9 cellular contexts compared by ENCODE assay signal in genomic region chr1:154941332-154941995, GRCh38. TPM values are rescaled to one million over a fixed set of nuclear protein-coding genes. Genes with fewer than 3 reads are reported as not detected.
A peak's percentile ranks its signal among the peaks of the same experiment; 100 is the strongest.
DNase-seq lines count a peak whose midpoint lies in the region; ATAC-seq, FAIRE-seq and TF ChIP-seq lines count a peak whose summit lies in the region.
"Had no signal": no experiment of that assay in that cellular context is flagged by ENCODE, and none has a peak within 500 bp of the region (broad histone marks: within the 10 kb centered on the region; RNA-seq: fewer than 3 reads in every experiment).

No MANE protein-coding gene starts in this region.

- 0 out of 2 replicates have a peak overlapping the region, but pooled peaks have one; percentile 28 for H3K9ac ChIP-seq in HepG2 (ENCODE audit: insufficient read depth, low read depth, low read length)

- no peak for ATAC-seq in activated naive CD4-positive, alpha-beta T cell treated with anti-CD3 and anti-CD28 coated beads, Interleukin-2, amount 50 U/mL, for 72 hours
- ATAC-seq in HepG2 = peak; percentile 68
- ATAC-seq in HG03175 (IDR thresholded peaks at IDR 0.05; ENCODE audit: unreplicated experiment) = no peak
- no peak for ATAC-seq in HG03432 (IDR thresholded peaks at IDR 0.05; ENCODE audit: unreplicated experiment)
- no peak for ATAC-seq in left lung

- TF ChIP-seq POLR2A in HepG2 (IDR thresholded peaks at IDR 0.05; ENCODE audit: insufficient read depth in 1 of 2, low read depth in 2 of 2, low read length in 2 of 2) = no peak

- POLR2A ChIA-PET in A673 (lab: Charles Lee; ENCODE audit: low non-redundant PET) = no interaction called here
- POLR2A ChIA-PET in HepG2 (lab: Yijun Ruan, JAX) = interaction anchor here (1.2 to 2.7 kb wide), 4 partner anchors 10 to 32 kb away, joined by 3 to 14 read pairs (median 4); partner anchors contain the start of genes CKS1B, PBXIP1 and PYGO2

- no peaks in the 10 kb centered on the region for H4K20me1 ChIP-seq in HepG2 (ENCODE audit: insufficient read depth, low read length)

- H3K9me3 ChIP-seq in A673 (ENCODE audit: low read depth, low read length, poor library complexity, severe bottlenecking) (no peaks in the 10 kb centered on the region), HepG2 (ENCODE audit: low read length) (no peaks in the 10 kb centered on the region), left lung (no peaks in the 10 kb centered on the region)

- in situ Hi-C loops in HepG2 (cut with HindIII; ENCODE audit: extremely low pct_ligation_motif_present, low pct_unique_long_range_greater_than_20kb) = no loop called here

- H3K27ac Mint-ChIP-seq in activated naive CD4-positive, alpha-beta T cell treated with anti-CD3 and anti-CD28 coated beads, Interleukin-2, amount 50 U/mL, for 72 hours = peak overlapping the region; percentile 82 to 85

- DNase-seq in A673 (ENCODE audit: low spot score) (no peak), GM06990 (ENCODE audit: extremely low read depth, insufficient read length) (peak; percentile 43), HepG2 (ENCODE audit: low spot score) (peak; percentile 81), left lung (no peak)
- DNase-seq in activated naive CD4-positive, alpha-beta T cell treated with anti-CD3 and anti-CD28 coated beads, Interleukin-2, amount 50 U/mL, for 72 hours (ENCODE audit: low spot score in 2 of 2) = no peak
- DNase-seq in stimulated activated naive CD4-positive, alpha-beta T cell (lab: John Stamatoyannopoulos, UW) = no peak

- H3K36me3 ChIP-seq in A673 (ENCODE audit: insufficient read depth, low read length, poor library complexity, severe bottlenecking) = no peaks in the 10 kb centered on the region
- H3K36me3 ChIP-seq in GM06990 (ENCODE audit: control insufficient read depth, insufficient read depth, low read length) = peaks cover 8% of the 10 kb centered on the region
- no peaks in the 10 kb centered on the region; a peak in 1 of 5 replicates for H3K36me3 ChIP-seq in HepG2 (replicated peaks in 1 of 2; ENCODE audit: control insufficient read depth in 1 of 2, insufficient read depth in 2 of 2, low read length in 2 of 2)
- peaks cover 0 to 21% of the 10 kb centered on the region in 2 donors for H3K36me3 ChIP-seq in left lung

- H3K27ac ChIP-seq in A673 (ENCODE audit: low read depth, low read length, poor library complexity, severe bottlenecking) (peak overlapping the region; percentile 62), HepG2 (ENCODE audit: extremely low read length, insufficient read depth, low read length) (peak overlapping the region; percentile 50), left lung (peak overlapping the region in 1 of 2 donors; percentile 66)

- H3K27me3 ChIP-seq in A673 (replicated peaks; ENCODE audit: insufficient read depth, low read depth, low read length, poor library complexity) (no peaks in the 10 kb centered on the region), GM06990 (replicated peaks; ENCODE audit: control insufficient read depth, insufficient read depth, low read length) (no peaks in the 10 kb centered on the region), HepG2 (ENCODE audit: control insufficient read depth in 1 of 2, insufficient read depth in 2 of 2, low read length in 2 of 2) (no peaks in the 10 kb centered on the region), left lung (no peaks in the 10 kb centered on the region)

- WGBS in HepG2 (ENCODE audit: low lambda C conversion rate) = 37% methylated on average over 3 of the region's 5 CpGs

- peak; percentile 84 for FAIRE-seq in HepG2 (lab: Jason Lieb, UNC)
- FAIRE-seq: H54 had no signal

- H2AFZ ChIP-seq in HepG2 (ENCODE audit: low read length) = no peak overlapping the region

- peak overlapping the region; percentile 41 for H3K4me2 ChIP-seq in HepG2 (ENCODE audit: low read depth, low read length)

- TF ChIP-seq EP300 in HepG2 (IDR thresholded peaks at IDR 0.05; ENCODE audit: low read depth in 2 of 2, low read length in 2 of 2) = no peak
- no peak for TF ChIP-seq EP300 in HepG2 (CRISPR knock-in tag; IDR thresholded peaks at IDR 0.05; ENCODE audit: borderline replicate concordance)

- H3K36me3 Mint-ChIP-seq in activated naive CD4-positive, alpha-beta T cell treated with anti-CD3 and anti-CD28 coated beads, Interleukin-2, amount 50 U/mL, for 72 hours = peaks cover 3% of the 10 kb centered on the region in 2 donors

- no peaks in the 10 kb centered on the region for H3K9me3 Mint-ChIP-seq in activated naive CD4-positive, alpha-beta T cell treated with anti-CD3 and anti-CD28 coated beads, Interleukin-2, amount 50 U/mL, for 72 hours

- CTCF ChIA-PET in A673 (lab: Charles Lee) (interaction anchor here (0.7 kb wide), 1 partner anchor 14 kb away, joined by 3 read pairs; no protein-coding TSS in a partner anchor), HepG2 (lab: Yijun Ruan, JAX; ENCODE audit: low intra/inter-chr PET ratio, low total read pairs) (no interaction called here)

- peaks cover 46% of the 10 kb centered on the region for H3K4me1 ChIP-seq in A673 (ENCODE audit: insufficient read depth, low read length, poor library complexity, severe bottlenecking)
- peaks cover 88% of the 10 kb centered on the region for H3K4me1 ChIP-seq in HepG2 (ENCODE audit: insufficient read depth, low read length)
- H3K4me1 ChIP-seq in left lung = peaks cover 12 to 44% of the 10 kb centered on the region in 2 donors

- no peaks in the 10 kb centered on the region for H3K79me2 ChIP-seq in HepG2 (ENCODE audit: insufficient read depth, low read length)

- TF ChIP-seq CTCF in A673 (conservative IDR thresholded peaks at IDR 0.05; ENCODE audit: low read depth, low read length) (no peak), GM06990 (IDR thresholded peaks at IDR 0.05; ENCODE audit: insufficient read depth, low read length, poor library complexity, severe bottlenecking) (no peak), HepG2 (CRISPR knock-in tag; IDR thresholded peaks at IDR 0.05) (no peak), left lung (IDR thresholded peaks at IDR 0.05) (no peak)

- intact Hi-C loops in A673 (cut with micrococcal nuclease; ENCODE audit: unreplicated experiment) (no loop called here), HepG2 (cut with micrococcal nuclease; ENCODE audit: unreplicated experiment) (no loop called here), left lung (cut with DNase I) (no loop called here)

- BruUV-seq in A673 (replicated peaks; lab: Mats Ljungman, UMichigan) = no TSS peak
- no TSS peak for BruUV-seq in HepG2 (replicated peaks; lab: Mats Ljungman, UMichigan)

- H3K4me3 ChIP-seq in A673 (ENCODE audit: low read depth, low read length, poor library complexity, severe bottlenecking) (no peak overlapping the region), GM06990 (replicated peaks; ENCODE audit: low read depth, low read length) (peak overlapping the region; percentile 71), HepG2 (replicated peaks in 1 of 3; ENCODE audit: insufficient read depth in 1 of 3, low read depth in 2 of 3, low read length in 3 of 3) (no peak overlapping the region; a peak in 1 of 6 replicates), left lung (no peak overlapping the region)

- no peak for TF ChIP-seq RAD21 in HepG2 (CRISPR knock-in tag; IDR thresholded peaks at IDR 0.05)

RNA-seq across cellular contexts. Expression of gene PMVK, which starts 4.9 kb away (rescaled TPM):
- total RNA-seq in A673 (2021) (30.8 and 34.4 TPM in 2 replicates), HepG2 (2016; rRNA removed; fragmentation: Illumina TruSeq; extraction: Trizol) (3.9 and 7.5 TPM in 2 replicates), left lung (10 to 100 TPM; 39.6 to 44.3 TPM)
- total RNA-seq in activated naive CD4-positive, alpha-beta T cell treated with anti-CD3 and anti-CD28 coated beads, Interleukin-2, amount 50 U/mL, for 72 hours = 10 to 100 TPM; 12.2 to 34.2 TPM
- total RNA-seq in HepG2 (2016; cell fraction: cytosol; rRNA removed; fragmentation: Illumina TruSeq; extraction: Trizol; ENCODE audit: low read depth) = 2.0 TPM in 2 replicates
- total RNA-seq in HepG2 (2016; cell fraction: insoluble cytoplasmic fraction; rRNA removed; fragmentation: Illumina TruSeq; extraction: Trizol) = 4.1 and 6.4 TPM in 2 replicates
- 4.3 and 4.8 TPM in 2 replicates for total RNA-seq in HepG2 (2016; cell fraction: membrane; rRNA removed; fragmentation: Illumina TruSeq; extraction: Trizol)
- 3.2 and 3.7 TPM in 2 replicates for total RNA-seq in HepG2 (2016; cell fraction: nucleus; rRNA removed; fragmentation: Illumina TruSeq; extraction: Trizol)
- 12.6 and 17.4 TPM in 2 replicates for polyA plus RNA-seq in HepG2 (2011; rRNA removed)
- polyA plus RNA-seq in HepG2 (2011; cell fraction: cytosol; rRNA removed) = 19.0 and 20.6 TPM in 2 replicates
- polyA plus RNA-seq in HepG2 (2011; cell fraction: nucleus; rRNA removed) = 3.9 and 6.7 TPM in 2 replicates
- polyA plus RNA-seq in HepG2 (2012) = 15.0 and 16.3 TPM in 2 replicates
- 8.8 and 9.3 TPM in 2 replicates for polyA plus RNA-seq in HepG2 (2016; cell fraction: cytosol; fragmentation: Illumina TruSeq; extraction: Trizol; ENCODE audit: low read depth)
- polyA plus RNA-seq in HepG2 (2016; cell fraction: insoluble cytoplasmic fraction; fragmentation: Illumina TruSeq; extraction: Trizol; ENCODE audit: low read depth) = 20.0 and 21.9 TPM in 2 replicates
- 12.0 and 14.8 TPM in 2 replicates for polyA plus RNA-seq in HepG2 (2016; cell fraction: membrane; fragmentation: Illumina TruSeq; extraction: Trizol; ENCODE audit: low read depth)
- 10.8 and 11.8 TPM in 2 replicates for polyA plus RNA-seq in HepG2 (2016; cell fraction: nucleus; fragmentation: Illumina TruSeq; extraction: Trizol; ENCODE audit: insufficient read depth, low read depth)
- polyA minus RNA-seq in HepG2 (2011; rRNA and poly(A)+ RNA removed; ENCODE audit: low replicate concordance) = 8.2 and 17.7 TPM in 2 replicates
- 4.5 and 7.3 TPM in 2 replicates for polyA minus RNA-seq in HepG2 (2011; cell fraction: cytosol; rRNA and poly(A)+ RNA removed)
- 2.1 and 4.5 TPM in 2 replicates for polyA minus RNA-seq in HepG2 (2011; cell fraction: nucleus; rRNA and poly(A)+ RNA removed)

RNA-seq across cellular contexts. Expression of gene PBXIP1, which starts 14.4 kb away (rescaled TPM):
- 12.7 and 20.8 TPM in 2 replicates for total RNA-seq in A673 (2021)
- 10 to 100 TPM; 40.9 to 41.1 TPM for total RNA-seq in activated naive CD4-positive, alpha-beta T cell treated with anti-CD3 and anti-CD28 coated beads, Interleukin-2, amount 50 U/mL, for 72 hours
- total RNA-seq in HepG2 (2016; rRNA removed; fragmentation: Illumina TruSeq; extraction: Trizol) = 7.3 and 16.3 TPM in 2 replicates
- 2.0 and 2.1 TPM in 2 replicates for total RNA-seq in HepG2 (2016; cell fraction: cytosol; rRNA removed; fragmentation: Illumina TruSeq; extraction: Trizol; ENCODE audit: low read depth)
- 5.9 and 16.8 TPM in 2 replicates for total RNA-seq in HepG2 (2016; cell fraction: insoluble cytoplasmic fraction; rRNA removed; fragmentation: Illumina TruSeq; extraction: Trizol)
- 2.1 and 2.2 TPM in 2 replicates for total RNA-seq in HepG2 (2016; cell fraction: membrane; rRNA removed; fragmentation: Illumina TruSeq; extraction: Trizol)
- total RNA-seq in HepG2 (2016; cell fraction: nucleus; rRNA removed; fragmentation: Illumina TruSeq; extraction: Trizol) = 16.4 and 17.3 TPM in 2 replicates
- 31.9 and 40.0 TPM in 2 replicates for polyA plus RNA-seq in HepG2 (2011; rRNA removed)
- 30.4 and 31.5 TPM in 2 replicates for polyA plus RNA-seq in HepG2 (2011; cell fraction: cytosol; rRNA removed)
- 31.2 and 36.7 TPM in 2 replicates for polyA plus RNA-seq in HepG2 (2011; cell fraction: nucleus; rRNA removed)
- polyA plus RNA-seq in HepG2 (2012) = 17.1 and 23.1 TPM in 2 replicates
- 0.68 and 0.86 TPM in 2 replicates for polyA plus RNA-seq in HepG2 (2016; cell fraction: cytosol; fragmentation: Illumina TruSeq; extraction: Trizol; ENCODE audit: low read depth)
- polyA plus RNA-seq in HepG2 (2016; cell fraction: insoluble cytoplasmic fraction; fragmentation: Illumina TruSeq; extraction: Trizol; ENCODE audit: low read depth) = 5.1 and 5.5 TPM in 2 replicates
- polyA plus RNA-seq in HepG2 (2016; cell fraction: membrane; fragmentation: Illumina TruSeq; extraction: Trizol; ENCODE audit: low read depth) = 1.1 and 1.3 TPM in 2 replicates
- 22.7 and 24.2 TPM in 2 replicates for polyA plus RNA-seq in HepG2 (2016; cell fraction: nucleus; fragmentation: Illumina TruSeq; extraction: Trizol; ENCODE audit: insufficient read depth, low read depth)
- 25.2 and 29.8 TPM in 2 replicates for polyA minus RNA-seq in HepG2 (2011; rRNA and poly(A)+ RNA removed; ENCODE audit: low replicate concordance)
- 12.7 and 15.3 TPM in 2 replicates for polyA minus RNA-seq in HepG2 (2011; cell fraction: cytosol; rRNA and poly(A)+ RNA removed)
- 12.6 and 15.4 TPM in 2 replicates for polyA minus RNA-seq in HepG2 (2011; cell fraction: nucleus; rRNA and poly(A)+ RNA removed)
- 10 to 100 TPM; 32.6 to 83.5 TPM for total RNA-seq in left lung

RNA-seq across cellular contexts. Expression of gene PYGO2, which starts 20.1 kb away (rescaled TPM):
- 46.3 and 48.5 TPM in 2 replicates for total RNA-seq in A673 (2021)
- 10 to 100 TPM; 27.7 to 55.3 TPM for total RNA-seq in activated naive CD4-positive, alpha-beta T cell treated with anti-CD3 and anti-CD28 coated beads, Interleukin-2, amount 50 U/mL, for 72 hours
- total RNA-seq in HepG2 (2016; rRNA removed; fragmentation: Illumina TruSeq; extraction: Trizol) = 20.3 and 21.3 TPM in 2 replicates
- total RNA-seq in HepG2 (2016; cell fraction: cytosol; rRNA removed; fragmentation: Illumina TruSeq; extraction: Trizol; ENCODE audit: low read depth) = 3.2 and 3.5 TPM in 2 replicates
- 19.3 and 19.4 TPM in 2 replicates for total RNA-seq in HepG2 (2016; cell fraction: insoluble cytoplasmic fraction; rRNA removed; fragmentation: Illumina TruSeq; extraction: Trizol)
- 14.9 and 16.1 TPM in 2 replicates for total RNA-seq in HepG2 (2016; cell fraction: membrane; rRNA removed; fragmentation: Illumina TruSeq; extraction: Trizol)
- total RNA-seq in HepG2 (2016; cell fraction: nucleus; rRNA removed; fragmentation: Illumina TruSeq; extraction: Trizol) = 10.9 and 15.3 TPM in 2 replicates
- 21.8 and 24.3 TPM in 2 replicates for polyA plus RNA-seq in HepG2 (2011; rRNA removed)
- 16.5 and 18.4 TPM in 2 replicates for polyA plus RNA-seq in HepG2 (2011; cell fraction: cytosol; rRNA removed)
- 31.3 and 35.1 TPM in 2 replicates for polyA plus RNA-seq in HepG2 (2011; cell fraction: nucleus; rRNA removed)
- polyA plus RNA-seq in HepG2 (2012) = 16.9 and 18.8 TPM in 2 replicates
- polyA plus RNA-seq in HepG2 (2016; cell fraction: cytosol; fragmentation: Illumina TruSeq; extraction: Trizol; ENCODE audit: low read depth) = 3.3 TPM in 2 replicates
- polyA plus RNA-seq in HepG2 (2016; cell fraction: insoluble cytoplasmic fraction; fragmentation: Illumina TruSeq; extraction: Trizol; ENCODE audit: low read depth) = 23.0 and 27.3 TPM in 2 replicates
- polyA plus RNA-seq in HepG2 (2016; cell fraction: membrane; fragmentation: Illumina TruSeq; extraction: Trizol; ENCODE audit: low read depth) = 11.9 and 12.7 TPM in 2 replicates
- 25.6 and 27.8 TPM in 2 replicates for polyA plus RNA-seq in HepG2 (2016; cell fraction: nucleus; fragmentation: Illumina TruSeq; extraction: Trizol; ENCODE audit: insufficient read depth, low read depth)
- 20.6 and 39.8 TPM in 2 replicates for polyA minus RNA-seq in HepG2 (2011; rRNA and poly(A)+ RNA removed; ENCODE audit: low replicate concordance)
- polyA minus RNA-seq in HepG2 (2011; cell fraction: cytosol; rRNA and poly(A)+ RNA removed) = 12.1 and 13.1 TPM in 2 replicates
- polyA minus RNA-seq in HepG2 (2011; cell fraction: nucleus; rRNA and poly(A)+ RNA removed) = 11.5 and 15.9 TPM in 2 replicates
- 10 to 100 TPM; 26.6 to 30.9 TPM for total RNA-seq in left lung

RNA-seq across cellular contexts. Expression of gene SHC1, which starts 29.1 kb away (rescaled TPM):
- total RNA-seq in A673 (2021) = 201 and 204 TPM in 2 replicates
- 10 to 100 TPM; 50.3 to 76.2 TPM for total RNA-seq in activated naive CD4-positive, alpha-beta T cell treated with anti-CD3 and anti-CD28 coated beads, Interleukin-2, amount 50 U/mL, for 72 hours
- total RNA-seq in HepG2 (2016; rRNA removed; fragmentation: Illumina TruSeq; extraction: Trizol) = 52.0 and 55.0 TPM in 2 replicates
- total RNA-seq in HepG2 (2016; cell fraction: cytosol; rRNA removed; fragmentation: Illumina TruSeq; extraction: Trizol; ENCODE audit: low read depth) = 10.4 and 11.4 TPM in 2 replicates
- 43.4 and 62.0 TPM in 2 replicates for total RNA-seq in HepG2 (2016; cell fraction: insoluble cytoplasmic fraction; rRNA removed; fragmentation: Illumina TruSeq; extraction: Trizol)
- 32.4 and 34.5 TPM in 2 replicates for total RNA-seq in HepG2 (2016; cell fraction: membrane; rRNA removed; fragmentation: Illumina TruSeq; extraction: Trizol)
- 38.5 and 42.7 TPM in 2 replicates for total RNA-seq in HepG2 (2016; cell fraction: nucleus; rRNA removed; fragmentation: Illumina TruSeq; extraction: Trizol)
- polyA plus RNA-seq in HepG2 (2011; rRNA removed) = 137 and 146 TPM in 2 replicates
- polyA plus RNA-seq in HepG2 (2011; cell fraction: cytosol; rRNA removed) = 58.2 and 72.4 TPM in 2 replicates
- 261 and 328 TPM in 2 replicates for polyA plus RNA-seq in HepG2 (2011; cell fraction: nucleus; rRNA removed)
- 46.9 and 60.8 TPM in 2 replicates for polyA plus RNA-seq in HepG2 (2012)
- polyA plus RNA-seq in HepG2 (2016; cell fraction: cytosol; fragmentation: Illumina TruSeq; extraction: Trizol; ENCODE audit: low read depth) = 13.4 and 13.5 TPM in 2 replicates
- 59.8 and 73.1 TPM in 2 replicates for polyA plus RNA-seq in HepG2 (2016; cell fraction: insoluble cytoplasmic fraction; fragmentation: Illumina TruSeq; extraction: Trizol; ENCODE audit: low read depth)
- 34.6 and 37.7 TPM in 2 replicates for polyA plus RNA-seq in HepG2 (2016; cell fraction: membrane; fragmentation: Illumina TruSeq; extraction: Trizol; ENCODE audit: low read depth)
- 141 and 171 TPM in 2 replicates for polyA plus RNA-seq in HepG2 (2016; cell fraction: nucleus; fragmentation: Illumina TruSeq; extraction: Trizol; ENCODE audit: insufficient read depth, low read depth)
- polyA minus RNA-seq in HepG2 (2011; rRNA and poly(A)+ RNA removed; ENCODE audit: low replicate concordance) = 119 and 193 TPM in 2 replicates
- polyA minus RNA-seq in HepG2 (2011; cell fraction: cytosol; rRNA and poly(A)+ RNA removed) = 49.8 and 52.4 TPM in 2 replicates
- polyA minus RNA-seq in HepG2 (2011; cell fraction: nucleus; rRNA and poly(A)+ RNA removed) = 37.5 and 41.5 TPM in 2 replicates
- 100 to 1,000 TPM; 134 to 144 TPM for total RNA-seq in left lung

RNA-seq across cellular contexts. Expression of gene CKS1B, which starts 33.0 kb away (rescaled TPM):
- total RNA-seq in A673 (2021) = 291 and 295 TPM in 2 replicates
- total RNA-seq in activated naive CD4-positive, alpha-beta T cell treated with anti-CD3 and anti-CD28 coated beads, Interleukin-2, amount 50 U/mL, for 72 hours = 100 to 1,000 TPM; 202 to 308 TPM
- total RNA-seq in HepG2 (2016; rRNA removed; fragmentation: Illumina TruSeq; extraction: Trizol) = 217 and 268 TPM in 2 replicates
- total RNA-seq in HepG2 (2016; cell fraction: cytosol; rRNA removed; fragmentation: Illumina TruSeq; extraction: Trizol; ENCODE audit: low read depth) = 95.8 and 111 TPM in 2 replicates
- total RNA-seq in HepG2 (2016; cell fraction: insoluble cytoplasmic fraction; rRNA removed; fragmentation: Illumina TruSeq; extraction: Trizol) = 219 and 283 TPM in 2 replicates
- total RNA-seq in HepG2 (2016; cell fraction: membrane; rRNA removed; fragmentation: Illumina TruSeq; extraction: Trizol) = 160 and 171 TPM in 2 replicates
- 75.7 and 82.8 TPM in 2 replicates for total RNA-seq in HepG2 (2016; cell fraction: nucleus; rRNA removed; fragmentation: Illumina TruSeq; extraction: Trizol)
- polyA plus RNA-seq in HepG2 (2011; rRNA removed) = 122 and 222 TPM in 2 replicates
- polyA plus RNA-seq in HepG2 (2011; cell fraction: cytosol; rRNA removed) = 141 and 184 TPM in 2 replicates
- polyA plus RNA-seq in HepG2 (2011; cell fraction: nucleus; rRNA removed) = 54.7 and 67.5 TPM in 2 replicates
- polyA plus RNA-seq in HepG2 (2012) = 103 and 128 TPM in 2 replicates
- polyA plus RNA-seq in HepG2 (2016; cell fraction: cytosol; fragmentation: Illumina TruSeq; extraction: Trizol; ENCODE audit: low read depth) = 98.3 and 114 TPM in 2 replicates
- 306 and 328 TPM in 2 replicates for polyA plus RNA-seq in HepG2 (2016; cell fraction: insoluble cytoplasmic fraction; fragmentation: Illumina TruSeq; extraction: Trizol; ENCODE audit: low read depth)
- polyA plus RNA-seq in HepG2 (2016; cell fraction: membrane; fragmentation: Illumina TruSeq; extraction: Trizol; ENCODE audit: low read depth) = 149 and 155 TPM in 2 replicates
- polyA plus RNA-seq in HepG2 (2016; cell fraction: nucleus; fragmentation: Illumina TruSeq; extraction: Trizol; ENCODE audit: insufficient read depth, low read depth) = 139 and 158 TPM in 2 replicates
- 89.2 and 369 TPM in 2 replicates for polyA minus RNA-seq in HepG2 (2011; rRNA and poly(A)+ RNA removed; ENCODE audit: low replicate concordance)
- 31.4 and 39.6 TPM in 2 replicates for polyA minus RNA-seq in HepG2 (2011; cell fraction: cytosol; rRNA and poly(A)+ RNA removed)
- 20.0 and 31.2 TPM in 2 replicates for polyA minus RNA-seq in HepG2 (2011; cell fraction: nucleus; rRNA and poly(A)+ RNA removed)
- total RNA-seq in left lung = 10 to 100 TPM; 29.7 to 40.8 TPM

Comparison
In these comparisons a context has a peak if more than half of its experiments do, and no peak if none do; other contexts are left out.
1. DNase-seq: peak in GM06990 (single experiment) and HepG2 (single experiment); none in A673 (single experiment), activated naive CD4-positive, alpha-beta T cell treated with anti-CD3 and anti-CD28 coated beads, Interleukin-2, amount 50 U/mL, for 72 hours (0 of 2), stimulated activated naive CD4-positive, alpha-beta T cell (0 of 6) and left lung (0 of 2).